1 cellular context compared by ENCODE assay signal in the genomic region with DNA sequence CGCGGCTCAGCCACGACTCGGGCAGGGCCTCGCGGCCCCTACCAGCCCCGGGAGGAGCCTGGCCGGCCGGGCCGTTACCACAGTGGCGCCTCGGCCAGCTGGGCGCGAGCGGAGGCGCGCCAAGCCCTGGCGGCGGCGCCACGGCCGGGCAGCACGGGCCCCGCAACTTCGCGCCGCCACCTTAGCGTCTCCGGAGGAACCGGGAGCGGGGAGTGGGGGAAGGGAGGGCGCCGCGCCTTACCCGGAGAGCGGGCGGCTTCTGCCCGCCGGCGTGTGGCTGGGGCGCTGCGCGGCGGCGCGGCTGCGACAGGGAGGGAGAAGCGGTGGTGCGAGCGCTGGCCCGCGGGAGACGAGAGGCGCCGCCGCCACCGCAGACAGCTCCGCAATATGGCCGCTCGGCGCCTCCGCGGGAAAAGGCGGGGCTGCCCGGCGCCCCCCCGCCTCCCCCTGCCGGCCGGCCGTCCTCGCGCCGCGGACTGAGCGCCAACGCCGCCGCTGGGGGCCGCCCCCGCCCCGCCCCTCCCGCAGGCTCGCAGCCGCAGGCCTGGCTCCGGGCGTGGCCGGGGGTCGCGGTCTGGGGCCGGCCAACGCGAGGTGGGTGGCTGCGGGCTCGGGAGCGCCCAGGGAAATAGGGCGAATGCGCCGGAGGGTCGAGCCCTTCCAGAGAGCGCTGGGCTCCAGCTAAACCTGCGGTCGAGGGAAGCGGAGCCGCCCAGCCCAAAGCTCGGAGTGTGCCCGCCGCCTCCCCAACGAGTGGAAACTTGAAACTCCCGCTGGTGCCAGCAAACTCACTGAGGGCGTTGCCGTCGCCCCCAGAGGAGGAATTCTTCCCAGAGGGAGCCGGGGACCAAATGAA.
TF ChIP-seq lines count a peak whose summit lies in the region.

A gene (minus strand): TSS at position 389 of the 856 bp plus-strand sequence. CDS start 16,922 bp downstream, outside the sequence.

TF ChIP-seq in HepG2, 621 proteins besides CTCF, POLR2A, EP300 and RAD21 (continued from another document and continues in another):
- TF ChIP-seq NR2C2 (CRISPR knock-in tag; IDR thresholded peaks at IDR 0.05; ENCODE audit: borderline replicate concordance) (no peak), ZNF768 (CRISPR knock-in tag; IDR thresholded peaks at IDR 0.05) (no peak), LCORL (IDR thresholded peaks at IDR 0.05) (no peak), LCORL (CRISPR knock-in tag; IDR thresholded peaks at IDR 0.05) (0 out of 2 replicates have a peak, but pooled peaks have one; percentile 23), CC2D1A (CRISPR knock-in tag; IDR thresholded peaks at IDR 0.05) (no peak), KDM2A (CRISPR knock-in tag; IDR thresholded peaks at IDR 0.05; ENCODE audit: borderline replicate concordance, low read depth) (peak; percentile 33; the same call in 1 of the 2 replicates), ZNF430 (CRISPR knock-in tag; IDR thresholded peaks at IDR 0.05) (no peak), ZFP82 (CRISPR knock-in tag; IDR thresholded peaks at IDR 0.05; ENCODE audit: borderline replicate concordance) (0 out of 2 replicates have a peak, but pooled peaks have one; percentile 46), MXI1 (IDR thresholded peaks at IDR 0.05; ENCODE audit: borderline replicate concordance, low read depth, low read length) (no peak; the same call in 2 of the 3 replicates), ZNF558 (CRISPR knock-in tag; IDR thresholded peaks at IDR 0.05; ENCODE audit: borderline replicate concordance) (no peak; the same call in 1 of the 2 replicates), FOXC1 (CRISPR knock-in tag; IDR thresholded peaks at IDR 0.05; ENCODE audit: borderline replicate concordance) (no peak), ZNF282 (IDR thresholded peaks at IDR 0.05; ENCODE audit: partially characterized antibody) (no peak), HNRNPL (IDR thresholded peaks at IDR 0.05; ENCODE audit: low read depth, low read length) (0 out of 2 replicates have a peak, but pooled peaks have one; percentile 31), HOXA5 (CRISPR knock-in tag; IDR thresholded peaks at IDR 0.05) (no peak), POLR2AphosphoS2 (IDR thresholded peaks at IDR 0.05; ENCODE audit: low read depth, low read length) (no peak), HNRNPH1 (optimal IDR thresholded peaks at IDR 0.05; ENCODE audit: low read depth, low read length) (no peak), ZNF547 (CRISPR knock-in tag; IDR thresholded peaks at IDR 0.05) (peak; percentile 16; the same call in 1 of the 2 replicates), YEATS4 (CRISPR knock-in tag; IDR thresholded peaks at IDR 0.05; ENCODE audit: borderline replicate concordance) (no peak), SUZ12 (IDR thresholded peaks at IDR 0.05; ENCODE audit: low read depth, low read length) (no peak), ZNF83 (CRISPR knock-in tag; IDR thresholded peaks at IDR 0.05; ENCODE audit: borderline replicate concordance) (no peak), ZFYVE20 (CRISPR knock-in tag; IDR thresholded peaks at IDR 0.05; ENCODE audit: borderline replicate concordance, low read depth) (no peak), CENPT (CRISPR knock-in tag; IDR thresholded peaks at IDR 0.05; ENCODE audit: low read depth) (no peak), ZNF326 (CRISPR knock-in tag; IDR thresholded peaks at IDR 0.05; ENCODE audit: borderline replicate concordance) (no peak), ZNF720 (CRISPR knock-in tag; IDR thresholded peaks at IDR 0.05) (no peak), ELF1 (CRISPR knock-in tag; IDR thresholded peaks at IDR 0.05) (no peak), GPN1 (CRISPR knock-in tag; IDR thresholded peaks at IDR 0.05; ENCODE audit: borderline replicate concordance) (no peak), GATA4 (IDR thresholded peaks at IDR 0.05; ENCODE audit: borderline replicate concordance, low read depth) (no peak), ZNF577 (CRISPR knock-in tag; IDR thresholded peaks at IDR 0.05; ENCODE audit: borderline replicate concordance, low read depth) (no peak), SP4 (CRISPR knock-in tag; IDR thresholded peaks at IDR 0.05) (peak; percentile 58), SIN3B (IDR thresholded peaks at IDR 0.05; ENCODE audit: low read length) (peak; percentile 73; the same call in 1 of the 2 replicates), ZNF776 (CRISPR knock-in tag; IDR thresholded peaks at IDR 0.05) (peak; percentile 82; the same call in 1 of the 2 replicates), PRPF4 (IDR thresholded peaks at IDR 0.05; ENCODE audit: low read depth, low read length, poor library complexity, severe bottlenecking) (no peak), CBX1 (IDR thresholded peaks at IDR 0.05; ENCODE audit: low read depth) (no peak), ZNF75D (CRISPR knock-in tag; IDR thresholded peaks at IDR 0.05; ENCODE audit: borderline replicate concordance) (no peak), TBX2 (CRISPR knock-in tag; IDR thresholded peaks at IDR 0.05; ENCODE audit: borderline replicate concordance) (peak; percentile 40), HCFC1 (IDR thresholded peaks at IDR 0.05; ENCODE audit: low read depth, low read length) (no peak), ZNF614 (CRISPR knock-in tag; IDR thresholded peaks at IDR 0.05; ENCODE audit: borderline replicate concordance) (no peak; the same call in 1 of the 2 replicates), JUNB (CRISPR knock-in tag; IDR thresholded peaks at IDR 0.05; ENCODE audit: borderline replicate concordance) (no peak), ZNF24 (IDR thresholded peaks at IDR 0.05) (no peak)
- TF ChIP-seq, protein P1, sequence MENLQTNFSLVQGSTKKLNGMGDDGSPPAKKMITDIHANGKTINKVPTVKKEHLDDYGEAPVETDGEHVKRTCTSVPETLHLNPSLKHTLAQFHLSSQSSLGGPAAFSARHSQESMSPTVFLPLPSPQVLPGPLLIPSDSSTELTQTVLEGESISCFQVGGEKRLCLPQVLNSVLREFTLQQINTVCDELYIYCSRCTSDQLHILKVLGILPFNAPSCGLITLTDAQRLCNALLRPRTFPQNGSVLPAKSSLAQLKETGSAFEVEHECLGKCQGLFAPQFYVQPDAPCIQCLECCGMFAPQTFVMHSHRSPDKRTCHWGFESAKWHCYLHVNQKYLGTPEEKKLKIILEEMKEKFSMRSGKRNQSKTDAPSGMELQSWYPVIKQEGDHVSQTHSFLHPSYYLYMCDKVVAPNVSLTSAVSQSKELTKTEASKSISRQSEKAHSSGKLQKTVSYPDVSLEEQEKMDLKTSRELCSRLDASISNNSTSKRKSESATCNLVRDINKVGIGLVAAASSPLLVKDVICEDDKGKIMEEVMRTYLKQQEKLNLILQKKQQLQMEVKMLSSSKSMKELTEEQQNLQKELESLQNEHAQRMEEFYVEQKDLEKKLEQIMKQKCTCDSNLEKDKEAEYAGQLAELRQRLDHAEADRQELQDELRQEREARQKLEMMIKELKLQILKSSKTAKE (CRISPR knock-in tag; IDR thresholded peaks at IDR 0.05; ENCODE audit: borderline replicate concordance): no peak; the same call in 1 of the 2 replicates
- TF ChIP-seq, protein P2, sequence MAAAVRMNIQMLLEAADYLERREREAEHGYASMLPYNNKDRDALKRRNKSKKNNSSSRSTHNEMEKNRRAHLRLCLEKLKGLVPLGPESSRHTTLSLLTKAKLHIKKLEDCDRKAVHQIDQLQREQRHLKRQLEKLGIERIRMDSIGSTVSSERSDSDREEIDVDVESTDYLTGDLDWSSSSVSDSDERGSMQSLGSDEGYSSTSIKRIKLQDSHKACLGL (CRISPR knock-in tag; IDR thresholded peaks at IDR 0.05): no peak; the same call in 1 of the 2 replicates
- TF ChIP-seq, protein P3, sequence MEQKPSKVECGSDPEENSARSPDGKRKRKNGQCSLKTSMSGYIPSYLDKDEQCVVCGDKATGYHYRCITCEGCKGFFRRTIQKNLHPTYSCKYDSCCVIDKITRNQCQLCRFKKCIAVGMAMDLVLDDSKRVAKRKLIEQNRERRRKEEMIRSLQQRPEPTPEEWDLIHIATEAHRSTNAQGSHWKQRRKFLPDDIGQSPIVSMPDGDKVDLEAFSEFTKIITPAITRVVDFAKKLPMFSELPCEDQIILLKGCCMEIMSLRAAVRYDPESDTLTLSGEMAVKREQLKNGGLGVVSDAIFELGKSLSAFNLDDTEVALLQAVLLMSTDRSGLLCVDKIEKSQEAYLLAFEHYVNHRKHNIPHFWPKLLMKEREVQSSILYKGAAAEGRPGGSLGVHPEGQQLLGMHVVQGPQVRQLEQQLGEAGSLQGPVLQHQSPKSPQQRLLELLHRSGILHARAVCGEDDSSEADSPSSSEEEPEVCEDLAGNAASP (CRISPR knock-in tag; IDR thresholded peaks at IDR 0.05; ENCODE audit: borderline replicate concordance): no peak
- TF ChIP-seq, protein P4, sequence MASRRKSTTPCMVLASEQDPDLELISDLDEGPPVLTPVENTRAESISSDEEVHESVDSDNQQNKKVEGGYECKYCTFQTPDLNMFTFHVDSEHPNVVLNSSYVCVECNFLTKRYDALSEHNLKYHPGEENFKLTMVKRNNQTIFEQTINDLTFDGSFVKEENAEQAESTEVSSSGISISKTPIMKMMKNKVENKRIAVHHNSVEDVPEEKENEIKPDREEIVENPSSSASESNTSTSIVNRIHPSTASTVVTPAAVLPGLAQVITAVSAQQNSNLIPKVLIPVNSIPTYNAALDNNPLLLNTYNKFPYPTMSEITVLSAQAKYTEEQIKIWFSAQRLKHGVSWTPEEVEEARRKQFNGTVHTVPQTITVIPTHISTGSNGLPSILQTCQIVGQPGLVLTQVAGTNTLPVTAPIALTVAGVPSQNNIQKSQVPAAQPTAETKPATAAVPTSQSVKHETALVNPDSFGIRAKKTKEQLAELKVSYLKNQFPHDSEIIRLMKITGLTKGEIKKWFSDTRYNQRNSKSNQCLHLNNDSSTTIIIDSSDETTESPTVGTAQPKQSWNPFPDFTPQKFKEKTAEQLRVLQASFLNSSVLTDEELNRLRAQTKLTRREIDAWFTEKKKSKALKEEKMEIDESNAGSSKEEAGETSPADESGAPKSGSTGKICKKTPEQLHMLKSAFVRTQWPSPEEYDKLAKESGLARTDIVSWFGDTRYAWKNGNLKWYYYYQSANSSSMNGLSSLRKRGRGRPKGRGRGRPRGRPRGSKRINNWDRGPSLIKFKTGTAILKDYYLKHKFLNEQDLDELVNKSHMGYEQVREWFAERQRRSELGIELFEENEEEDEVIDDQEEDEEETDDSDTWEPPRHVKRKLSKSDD (CRISPR knock-in tag; IDR thresholded peaks at IDR 0.05; ENCODE audit: low read depth): no peak
- TF ChIP-seq, protein P5, sequence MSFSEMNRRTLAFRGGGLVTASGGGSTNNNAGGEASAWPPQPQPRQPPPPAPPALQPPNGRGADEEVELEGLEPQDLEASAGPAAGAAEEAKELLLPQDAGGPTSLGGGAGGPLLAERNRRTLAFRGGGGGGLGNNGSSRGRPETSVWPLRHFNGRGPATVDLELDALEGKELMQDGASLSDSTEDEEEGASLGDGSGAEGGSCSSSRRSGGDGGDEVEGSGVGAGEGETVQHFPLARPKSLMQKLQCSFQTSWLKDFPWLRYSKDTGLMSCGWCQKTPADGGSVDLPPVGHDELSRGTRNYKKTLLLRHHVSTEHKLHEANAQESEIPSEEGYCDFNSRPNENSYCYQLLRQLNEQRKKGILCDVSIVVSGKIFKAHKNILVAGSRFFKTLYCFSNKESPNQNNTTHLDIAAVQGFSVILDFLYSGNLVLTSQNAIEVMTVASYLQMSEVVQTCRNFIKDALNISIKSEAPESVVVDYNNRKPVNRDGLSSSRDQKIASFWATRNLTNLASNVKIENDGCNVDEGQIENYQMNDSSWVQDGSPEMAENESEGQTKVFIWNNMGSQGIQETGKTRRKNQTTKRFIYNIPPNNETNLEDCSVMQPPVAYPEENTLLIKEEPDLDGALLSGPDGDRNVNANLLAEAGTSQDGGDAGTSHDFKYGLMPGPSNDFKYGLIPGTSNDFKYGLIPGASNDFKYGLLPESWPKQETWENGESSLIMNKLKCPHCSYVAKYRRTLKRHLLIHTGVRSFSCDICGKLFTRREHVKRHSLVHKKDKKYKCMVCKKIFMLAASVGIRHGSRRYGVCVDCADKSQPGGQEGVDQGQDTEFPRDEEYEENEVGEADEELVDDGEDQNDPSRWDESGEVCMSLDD (CRISPR knock-in tag; IDR thresholded peaks at IDR 0.05; ENCODE audit: borderline replicate concordance): no peak
- TF ChIP-seq, protein P6, sequence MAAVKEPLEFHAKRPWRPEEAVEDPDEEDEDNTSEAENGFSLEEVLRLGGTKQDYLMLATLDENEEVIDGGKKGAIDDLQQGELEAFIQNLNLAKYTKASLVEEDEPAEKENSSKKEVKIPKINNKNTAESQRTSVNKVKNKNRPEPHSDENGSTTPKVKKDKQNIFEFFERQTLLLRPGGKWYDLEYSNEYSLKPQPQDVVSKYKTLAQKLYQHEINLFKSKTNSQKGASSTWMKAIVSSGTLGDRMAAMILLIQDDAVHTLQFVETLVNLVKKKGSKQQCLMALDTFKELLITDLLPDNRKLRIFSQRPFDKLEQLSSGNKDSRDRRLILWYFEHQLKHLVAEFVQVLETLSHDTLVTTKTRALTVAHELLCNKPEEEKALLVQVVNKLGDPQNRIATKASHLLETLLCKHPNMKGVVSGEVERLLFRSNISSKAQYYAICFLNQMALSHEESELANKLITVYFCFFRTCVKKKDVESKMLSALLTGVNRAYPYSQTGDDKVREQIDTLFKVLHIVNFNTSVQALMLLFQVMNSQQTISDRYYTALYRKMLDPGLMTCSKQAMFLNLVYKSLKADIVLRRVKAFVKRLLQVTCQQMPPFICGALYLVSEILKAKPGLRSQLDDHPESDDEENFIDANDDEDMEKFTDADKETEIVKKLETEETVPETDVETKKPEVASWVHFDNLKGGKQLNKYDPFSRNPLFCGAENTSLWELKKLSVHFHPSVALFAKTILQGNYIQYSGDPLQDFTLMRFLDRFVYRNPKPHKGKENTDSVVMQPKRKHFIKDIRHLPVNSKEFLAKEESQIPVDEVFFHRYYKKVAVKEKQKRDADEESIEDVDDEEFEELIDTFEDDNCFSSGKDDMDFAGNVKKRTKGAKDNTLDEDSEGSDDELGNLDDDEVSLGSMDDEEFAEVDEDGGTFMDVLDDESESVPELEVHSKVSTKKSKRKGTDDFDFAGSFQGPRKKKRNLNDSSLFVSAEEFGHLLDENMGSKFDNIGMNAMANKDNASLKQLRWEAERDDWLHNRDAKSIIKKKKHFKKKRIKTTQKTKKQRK (IDR thresholded peaks at IDR 0.05; ENCODE audit: low read length): no peak
- TF ChIP-seq, protein P7, sequence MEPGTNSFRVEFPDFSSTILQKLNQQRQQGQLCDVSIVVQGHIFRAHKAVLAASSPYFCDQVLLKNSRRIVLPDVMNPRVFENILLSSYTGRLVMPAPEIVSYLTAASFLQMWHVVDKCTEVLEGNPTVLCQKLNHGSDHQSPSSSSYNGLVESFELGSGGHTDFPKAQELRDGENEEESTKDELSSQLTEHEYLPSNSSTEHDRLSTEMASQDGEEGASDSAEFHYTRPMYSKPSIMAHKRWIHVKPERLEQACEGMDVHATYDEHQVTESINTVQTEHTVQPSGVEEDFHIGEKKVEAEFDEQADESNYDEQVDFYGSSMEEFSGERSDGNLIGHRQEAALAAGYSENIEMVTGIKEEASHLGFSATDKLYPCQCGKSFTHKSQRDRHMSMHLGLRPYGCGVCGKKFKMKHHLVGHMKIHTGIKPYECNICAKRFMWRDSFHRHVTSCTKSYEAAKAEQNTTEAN (CRISPR knock-in tag; conservative IDR thresholded peaks at IDR 0.05): 0 out of 2 replicates have a peak, but pooled peaks have one; percentile 20
- TF ChIP-seq, protein P8, sequence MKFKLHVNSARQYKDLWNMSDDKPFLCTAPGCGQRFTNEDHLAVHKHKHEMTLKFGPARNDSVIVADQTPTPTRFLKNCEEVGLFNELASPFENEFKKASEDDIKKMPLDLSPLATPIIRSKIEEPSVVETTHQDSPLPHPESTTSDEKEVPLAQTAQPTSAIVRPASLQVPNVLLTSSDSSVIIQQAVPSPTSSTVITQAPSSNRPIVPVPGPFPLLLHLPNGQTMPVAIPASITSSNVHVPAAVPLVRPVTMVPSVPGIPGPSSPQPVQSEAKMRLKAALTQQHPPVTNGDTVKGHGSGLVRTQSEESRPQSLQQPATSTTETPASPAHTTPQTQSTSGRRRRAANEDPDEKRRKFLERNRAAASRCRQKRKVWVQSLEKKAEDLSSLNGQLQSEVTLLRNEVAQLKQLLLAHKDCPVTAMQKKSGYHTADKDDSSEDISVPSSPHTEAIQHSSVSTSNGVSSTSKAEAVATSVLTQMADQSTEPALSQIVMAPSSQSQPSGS (CRISPR knock-in tag; IDR thresholded peaks at IDR 0.05): no peak
